ENCODE assay signal across 17 cellular contexts in genomic region chr5:36383942-36384341, GRCh38.
"Had no signal": no experiment of that assay in that cellular context is flagged by ENCODE, and none has a peak within 500 bp of the region (broad histone marks: within the 10 kb centered on the region; RNA-seq: fewer than 3 reads in every experiment).

No MANE protein-coding gene starts in this region.

- H3K36me3 Mint-ChIP-seq: naive B cell, type B pancreatic cell had no signal

- H3K27ac ChIP-seq: esophagus squamous epithelium, sigmoid colon, skin epidermis, suprapubic skin, thyroid gland had no signal

- H3K27me3 ChIP-seq: esophagus squamous epithelium, sigmoid colon, suprapubic skin, thyroid gland had no signal

- H3K36me3 ChIP-seq: esophagus squamous epithelium, sigmoid colon, suprapubic skin, thyroid gland had no signal

- H3K27me3 Mint-ChIP-seq: naive B cell had no signal

- H3K9me3 ChIP-seq: esophagus squamous epithelium, sigmoid colon, suprapubic skin, thyroid gland had no signal

- ATAC-seq: left cardiac atrium, left ventricle myocardium superior had no signal

- H3K27ac Mint-ChIP-seq: nephron, type B pancreatic cell had no signal

- H3K9me3 Mint-ChIP-seq: naive B cell, type B pancreatic cell had no signal

- FAIRE-seq: kidney, urothelium cell line had no signal

- H3K4me3 ChIP-seq: esophagus squamous epithelium, sigmoid colon, skin epidermis, suprapubic skin, thyroid gland had no signal

- H3K4me1 ChIP-seq: esophagus squamous epithelium, suprapubic skin, thyroid gland had no signal

- DNase-seq: esophagus squamous epithelium; foreskin fibroblast; kidney; left cardiac atrium; left ventricle myocardium superior; mesendoderm; naive B cell; posterior cingulate gyrus; sigmoid colon; stimulated activated CD4-positive, alpha-beta T cell treated with anti-CD3 and anti-CD28 coated beads, Interleukin-12 subunit alpha, Interleukin-12 subunit beta, amount 100 ng/mL, for 4 hours; stimulated activated naive CD4-positive, alpha-beta T cell treated with Interleukin-2 at 50 U/mL for 16 hours; thyroid gland had no signal

- H3K4me3 Mint-ChIP-seq: naive B cell, nephron, type B pancreatic cell had no signal
